ENCODE assay signal across 9 cellular contexts in the genomic region with DNA sequence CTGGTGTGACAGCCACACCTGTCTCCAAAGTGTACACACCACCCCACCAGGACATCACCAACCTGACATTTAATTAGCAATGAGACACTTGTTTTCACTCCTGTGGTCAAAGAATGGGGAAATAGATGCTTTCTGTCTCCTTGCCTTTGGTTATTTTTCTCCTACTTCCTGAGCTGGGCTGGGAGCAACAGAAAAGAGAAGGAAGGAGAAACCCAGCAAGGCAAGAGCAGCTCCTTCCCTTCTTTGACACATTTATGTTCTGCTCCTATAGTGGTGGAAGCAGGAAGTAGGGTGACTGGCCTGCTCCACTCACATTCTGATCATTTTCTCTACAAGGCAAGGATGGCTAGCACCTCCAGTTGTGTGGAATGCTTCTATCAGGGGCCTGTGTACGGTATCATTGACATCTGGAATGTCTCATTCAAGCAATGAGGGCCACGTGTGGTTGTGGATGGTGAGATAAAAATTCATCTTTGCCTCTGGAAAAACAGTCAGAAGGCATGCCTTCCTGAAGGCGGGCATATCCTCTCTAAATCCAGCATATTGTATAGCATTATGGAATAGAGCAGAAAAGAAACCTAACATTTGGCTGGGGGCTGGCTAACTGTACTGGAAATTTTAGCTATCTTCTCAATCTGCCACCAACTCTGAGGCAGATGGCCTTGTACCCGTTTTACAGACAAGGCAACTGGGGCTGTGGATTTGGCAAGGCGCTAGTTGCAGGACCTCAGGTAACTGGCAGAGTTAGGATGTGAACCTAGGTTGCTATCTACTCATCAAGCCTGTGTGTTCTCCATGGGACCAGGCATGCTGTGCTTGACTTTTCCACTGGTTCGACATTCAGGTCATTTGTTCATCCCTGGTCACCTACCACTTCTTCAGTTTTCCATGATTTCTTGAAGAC. TPM values are rescaled to one million over a fixed set of nuclear protein-coding genes. Genes with fewer than 3 reads are reported as not detected.
DNase-seq lines count a peak whose midpoint lies in the region; ATAC-seq and TF ChIP-seq lines count a peak whose summit lies in the region.
"Had no signal": no experiment of that assay in that cellular context is flagged by ENCODE, and none has a peak within 500 bp of the region (broad histone marks: within the 10 kb centered on the region; RNA-seq: fewer than 3 reads in every experiment).

No MANE protein-coding gene starts in this region.

- POLR2A ChIA-PET in PC-3 (lab: Charles Lee; ENCODE audit: unreplicated experiment), result interaction anchor here (1.0 to 2.8 kb wide), 2 partner anchors 25 to 30 kb away, joined by 4 to 45 read pairs; a partner anchor contains a TSS

- H3K4me3 ChIP-seq in GM12865 (ENCODE audit: low read depth, low read length), result peak overlapping the region; percentile 35
- H3K4me3 ChIP-seq in PC-3 (ENCODE audit: low read length), result no peak overlapping the region; the same call in 1 of the 2 replicates
- H3K4me3 ChIP-seq in duodenal mucosa (ENCODE audit: low read depth in 1 of 2, low read length in 2 of 2), result no peak overlapping the region
- H3K4me3 ChIP-seq in psoas muscle, result no peak overlapping the region

- H2AFZ ChIP-seq in PC-3 (ENCODE audit: low read length), result 0 out of 2 replicates have a peak overlapping the region, but pooled peaks have one; percentile 0

- no peak for DNase-seq in GM12865 (ENCODE audit: low read depth)
- no peak for DNase-seq in PC-3
- no peak for DNase-seq in psoas muscle
- DNase-seq in DMS79 treated with DMSO at 0.1 percent for 48 hours (lab: John Stamatoyannopoulos, UW), result no peak
- no peak for DNase-seq in stimulated activated CD4-positive, alpha-beta T cell treated with anti-CD3 and anti-CD28 coated beads, Interleukin-12 subunit alpha, Interleukin-12 subunit beta, amount 100 ng/mL, for 4 hours
- no peak for DNase-seq in A172 (ENCODE audit: low spot score)
- DNase-seq: stimulated activated CD4-positive, alpha-beta T cell treated with anti-CD3 and anti-CD28 coated beads, Interleukin-2, amount 100 ng/mL, for 48 hours had no signal

- 93 to 95% (median 94%) methylated on average over 6 of the region's 6 CpGs for whole genome bisulfite sequencing in psoas muscle, 3 donors

- H3K9ac ChIP-seq in PC-3 (ENCODE audit: low read length), result peak overlapping the region; percentile 79
- H3K9ac ChIP-seq in duodenal mucosa (ENCODE audit: low read depth in 1 of 2, low read length in 2 of 2), result peak overlapping the region; percentile 63 to 77

- H3K27me3 ChIP-seq in PC-3 (ENCODE audit: low read length) (no peaks in the 10 kb centered on the region), duodenal mucosa (ENCODE audit: control insufficient read depth in 1 of 2, insufficient read depth in 2 of 2, low read length in 2 of 2) (no peaks in the 10 kb centered on the region), psoas muscle (ENCODE audit: insufficient read depth in 3 of 3, low read length in 2 of 3) (no peaks in the 10 kb centered on the region)

- TF ChIP-seq CTCF in GM12865 (IDR thresholded peaks at IDR 0.05; ENCODE audit: insufficient read depth, low read depth, low read length, missing control alignments) (no peak), PC-3 (conservative IDR thresholded peaks at IDR 0.05; ENCODE audit: low read depth, low read length) (no peak), psoas muscle (IDR thresholded peaks at IDR 0.05) (no peak)

- no peaks in the 10 kb centered on the region for H4K20me1 ChIP-seq in PC-3 (ENCODE audit: low read length)

- ATAC-seq in PC-3 (no peak), psoas muscle (no peak), HG03039 (IDR thresholded peaks at IDR 0.05; ENCODE audit: unreplicated experiment) (no peak)

- H3K79me2 ChIP-seq in PC-3 (ENCODE audit: low read length), result no peaks in the 10 kb centered on the region

- peak overlapping the region; percentile 89 for H3K27ac ChIP-seq in PC-3 (ENCODE audit: low read length)
- peak overlapping the region; percentile 91 for H3K27ac ChIP-seq in duodenal mucosa (ENCODE audit: low read depth, low read length)
- peak overlapping the region; percentile 81 for H3K27ac ChIP-seq in psoas muscle

- H3F3A ChIP-seq in PC-3 (ENCODE audit: low read length, unreplicated experiment), result peaks cover 20% of the 10 kb centered on the region

- peaks cover 5% of the 10 kb centered on the region; the same call in 1 of the 2 replicates for H3K36me3 ChIP-seq in PC-3 (ENCODE audit: low read depth, low read length)
- H3K36me3 ChIP-seq in duodenal mucosa (ENCODE audit: control insufficient read depth in 1 of 2, insufficient read depth in 2 of 2, low read length in 2 of 2), result no peaks in the 10 kb centered on the region
- H3K36me3 ChIP-seq in psoas muscle (ENCODE audit: insufficient read depth in 1 of 2, low read depth in 1 of 2), result no peaks in the 10 kb centered on the region

- H3K9me3 ChIP-seq in PC-3 (ENCODE audit: low read length), result peaks cover 6% of the 10 kb centered on the region
- H3K9me3 ChIP-seq in duodenal mucosa (ENCODE audit: control insufficient read depth in 1 of 2, low read length in 2 of 2), result peaks cover 0 to 6% of the 10 kb centered on the region in 2 donors
- H3K9me3 ChIP-seq in psoas muscle, result no peaks in the 10 kb centered on the region

- CTCF ChIA-PET in PC-3 (lab: Charles Lee), result interaction anchor here (0.6 to 2.3 kb wide), 2 partner anchors 14 to 57 kb away, joined by 6 to 12 read pairs; no protein-coding TSS in a partner anchor

- H3K9me2 ChIP-seq in PC-3 (replicated peaks; ENCODE audit: low read length), result no peaks in the 10 kb centered on the region

- no TSS peak for BruUV-seq in PC-3 (replicated peaks; lab: Mats Ljungman, UMichigan)

- H3K4me1 ChIP-seq in PC-3 (ENCODE audit: insufficient read depth, low read length) (peaks cover 55% of the 10 kb centered on the region), duodenal mucosa (ENCODE audit: control insufficient read depth in 1 of 2, insufficient read depth in 2 of 2, low read length in 2 of 2) (peaks cover 43 to 65% of the 10 kb centered on the region in 2 donors), psoas muscle (peaks cover 32% of the 10 kb centered on the region)

- intact Hi-C loops in PC-3 (cut with micrococcal nuclease) (no loop called here), psoas muscle (cut with DNase I) (no loop called here)

- peak overlapping the region; percentile 77 for H3K4me2 ChIP-seq in PC-3 (ENCODE audit: low read length)

RNA-seq across cellular contexts. Expression of a gene that starts 24.7 kb away (rescaled TPM):
- 317 and 333 TPM in 2 replicates for total RNA-seq in PC-3 (2014; rRNA removed)
- total RNA-seq in psoas muscle, result 10 to 100 TPM; 27.7 to 44.7 (median 38.4) TPM
- polyA plus RNA-seq in psoas muscle, result 10 to 100 TPM; 45.2 to 71.4 (median 48.6) TPM
- 87.7 and 134 TPM in 2 replicates for total RNA-seq in A172 (2014; rRNA removed; shearing (Covaris generic))

RNA-seq across cellular contexts. Expression of a gene that starts 52.9 kb away (rescaled TPM):
- 73.9 and 75.9 TPM in 2 replicates for total RNA-seq in PC-3 (2014; rRNA removed)
- total RNA-seq in psoas muscle, result 10 to 100 TPM; 34.1 to 60.1 (median 56.3) TPM
- 10 to 100 TPM; 17.6 to 46.2 (median 33.5) TPM for polyA plus RNA-seq in psoas muscle
- 40.1 and 44.2 TPM in 2 replicates for total RNA-seq in A172 (2014; rRNA removed; shearing (Covaris generic))
